In genomic region chrX:71532753-71533425, GRCh38 we compare ENCODE assay signal across 8 cellular contexts. TPM values are rescaled to one million over a fixed set of nuclear protein-coding genes. Genes with fewer than 3 reads are reported as not detected.
DNase-seq lines count a peak whose midpoint lies in the region; ATAC-seq, FAIRE-seq and TF ChIP-seq lines count a peak whose summit lies in the region.

Gene OGT (plus strand): TSS chrX:71533104. CDS start chrX:71533300, 196 bp downstream.

- TF ChIP-seq CTCF in fibroblast of pulmonary artery (IDR thresholded peaks at IDR 0.05; ENCODE audit: low read length, missing control alignments) (no peak), natural killer cell (IDR thresholded peaks at IDR 0.05) (no peak)

- peak; percentile 65 for TF ChIP-seq POLR2A in H54 (IDR thresholded peaks at IDR 0.05; ENCODE audit: low read depth, low read length)
- peak; percentile 79 for TF ChIP-seq POLR2A in Raji (IDR thresholded peaks at IDR 0.05; ENCODE audit: insufficient read depth, low read depth, low read length)

- peak within 1 kb of the TSS; percentile 98 for H3K4me3 Mint-ChIP-seq in natural killer cell

- H3K36me3 Mint-ChIP-seq in natural killer cell: peaks cover 16% of the 10 kb centered on the region

- intact Hi-C loops in natural killer cell (cut with micrococcal nuclease): loop anchor here (2.0 to 10.0 kb wide), 5 partner anchors 40 to 568 kb away; partner anchors contain the start of genes CXCR3, CXorf65 and TAF1

- H3K4me1 Mint-ChIP-seq in natural killer cell: peaks cover 32 to 35% of the 10 kb centered on the region in 2 donors

- H3K27me3 Mint-ChIP-seq in natural killer cell (ENCODE audit: low read depth in 2 of 2): no peaks in the 10 kb centered on the region

- peak within 1 kb of the TSS; percentile 97 to 98 for H3K27ac Mint-ChIP-seq in natural killer cell

- peak within 1 kb of the TSS; percentile 95 for H3K4me3 ChIP-seq in fibroblast of pulmonary artery (replicated peaks; ENCODE audit: low read depth, low read length)

- peak; percentile 99 for DNase-seq in ELF-1 (ENCODE audit: low read depth, low spot score)
- DNase-seq in H54 (ENCODE audit: insufficient read length, low spot score): peak; percentile 40
- peak; percentile 98 for DNase-seq in M059J (ENCODE audit: low read depth)
- DNase-seq in activated T-helper 9 cell treated with anti-CD3 and anti-CD28 coated beads, Interleukin-2, amount 50 U/mL, for 16 hours (ENCODE audit: low read depth): peak; percentile 87
- DNase-seq in fibroblast of pulmonary artery (ENCODE audit: low read depth): peak; percentile 98
- peak; percentile 85 for DNase-seq in natural killer cell
- peak; percentile 79 to 93 (median 91) for DNase-seq in stimulated activated naive CD4-positive, alpha-beta T cell (lab: John Stamatoyannopoulos, UW)

- H3K9me3 Mint-ChIP-seq in natural killer cell: no peaks in the 10 kb centered on the region

- ATAC-seq in natural killer cell: peak; percentile 75 to 92 (median 85)

- peak; percentile 60 for FAIRE-seq in H54 (lab: Jason Lieb, UNC)

RNA-seq across cellular contexts. Expression of gene OGT, which starts in this region (rescaled TPM):
- total RNA-seq in M059J (2014; rRNA removed; shearing (Covaris generic)): 52.7 and 67.6 TPM in 2 replicates
- total RNA-seq in natural killer cell: 100 to 1,000 TPM; 489 to 721 (median 542) TPM

Comparison
In these comparisons a context has a peak if more than half of its experiments do, and no peak if none do; other contexts are left out.
1. Peak in every context shown above with its lines: DNase-seq, ATAC-seq and H3K4me3 ChIP-seq.
2. DNase-seq: peak in every context shown above with its lines; median percentile 99 in ELF-1; 98 in M059J; 98 in fibroblast of pulmonary artery; 91 in stimulated activated naive CD4-positive, alpha-beta T cell; 87 in activated T-helper 9 cell treated with anti-CD3 and anti-CD28 coated beads, Interleukin-2, amount 50 U/mL, for 16 hours; 85 in natural killer cell; 40 in H54.